In genomic region chr2:205679410-205680009, GRCh38 we compare ENCODE assay signal across 16 cellular contexts. TPM values are rescaled to one million over a fixed set of nuclear protein-coding genes. Genes with fewer than 3 reads are reported as not detected.
DNase-seq lines count a peak whose midpoint lies in the region; ATAC-seq and TF ChIP-seq lines count a peak whose summit lies in the region.
"Had no signal": no experiment of that assay in that cellular context is flagged by ENCODE, and none has a peak within 500 bp of the region (broad histone marks: within the 10 kb centered on the region; RNA-seq: fewer than 3 reads in every experiment).

No MANE protein-coding gene starts in this region.

- CTCF ChIA-PET in A673 (lab: Charles Lee), result interaction anchor here (0.6 to 1.3 kb wide), 2 partner anchors 244 to 247 kb away, joined by 4 read pairs; no protein-coding TSS in a partner anchor

- H3K4me1 ChIP-seq in foreskin keratinocyte (peaks cover 27% of the 10 kb centered on the region), smooth muscle cell (ENCODE audit: low read depth) (peaks cover 25% of the 10 kb centered on the region), A673 (ENCODE audit: insufficient read depth, low read length, poor library complexity, severe bottlenecking) (peaks cover 13% of the 10 kb centered on the region)

- H3K4me2 ChIP-seq in smooth muscle cell, result no peak overlapping the region

- POLR2A ChIA-PET in A673 (lab: Charles Lee; ENCODE audit: low non-redundant PET), result no interaction called here

- H3K36me3 ChIP-seq in smooth muscle cell (ENCODE audit: low read depth), result no peaks in the 10 kb centered on the region
- no peaks in the 10 kb centered on the region for H3K36me3 ChIP-seq in A673 (ENCODE audit: insufficient read depth, low read length, poor library complexity, severe bottlenecking)
- H3K36me3 ChIP-seq: adrenal gland, heart left ventricle, neutrophil, suprapubic skin had no signal

- DNase-seq in DMS 273 (lab: John Stamatoyannopoulos, UW; ENCODE audit: unreplicated experiment), result peak; percentile 39
- no peak for DNase-seq in DMS 273 treated with DMSO at 0.1 percent for 48 hours (lab: John Stamatoyannopoulos, UW)
- DNase-seq in SW480 (ENCODE audit: low spot score), result peak; percentile 81
- DNase-seq in foreskin keratinocyte, result peak; percentile 90 to 93
- no peak for DNase-seq in smooth muscle cell (lab: John Stamatoyannopoulos, UW; ENCODE audit: unreplicated experiment)
- no peak for DNase-seq in NCI-H2196 (lab: John Stamatoyannopoulos, UW; ENCODE audit: unreplicated experiment)
- DNase-seq in A172 (ENCODE audit: low spot score), result no peak
- no peak for DNase-seq in A673 (ENCODE audit: low spot score)
- DNase-seq: activated B cell treated with CpG ODN at 0.5 μM for 24 hours, cortex of kidney had no signal

- H3F3A ChIP-seq in smooth muscle cell (ENCODE audit: low read depth), result peaks cover 14% of the 10 kb centered on the region

- TF ChIP-seq CTCF in foreskin keratinocyte (conservative IDR thresholded peaks at IDR 0.05) (no peak), smooth muscle cell (IDR thresholded peaks at IDR 0.05; ENCODE audit: borderline replicate concordance, insufficient read depth, poor library complexity, severe bottlenecking) (no peak), A673 (conservative IDR thresholded peaks at IDR 0.05; ENCODE audit: low read depth, low read length) (no peak)

- H4K20me1 ChIP-seq in smooth muscle cell (ENCODE audit: low read depth), result peaks cover 8% of the 10 kb centered on the region

- no TSS peak for BruUV-seq in A673 (replicated peaks; lab: Mats Ljungman, UMichigan)

- H3K27me3 ChIP-seq in foreskin keratinocyte (no peaks in the 10 kb centered on the region), smooth muscle cell (ENCODE audit: low read depth) (no peaks in the 10 kb centered on the region), A673 (replicated peaks; ENCODE audit: insufficient read depth, low read depth, low read length, poor library complexity) (peaks cover 21% of the 10 kb centered on the region)
- H3K27me3 ChIP-seq: adrenal gland had no signal

- peak; percentile 61 for ATAC-seq in foreskin keratinocyte

- H3K9me3 ChIP-seq in smooth muscle cell (replicated peaks; ENCODE audit: low read depth), result no peaks in the 10 kb centered on the region
- H3K9me3 ChIP-seq in A673 (ENCODE audit: low read depth, low read length, poor library complexity, severe bottlenecking), result no peaks in the 10 kb centered on the region
- H3K9me3 ChIP-seq: adrenal gland, heart left ventricle, neutrophil, suprapubic skin had no signal

- no peak overlapping the region for H3K9ac ChIP-seq in smooth muscle cell (ENCODE audit: low read depth)
- H3K9ac ChIP-seq: GM23248 had no signal

- no peak overlapping the region for H2AFZ ChIP-seq in smooth muscle cell (ENCODE audit: low read depth)
- H2AFZ ChIP-seq: GM23248 had no signal

- intact Hi-C loops in A673 (cut with micrococcal nuclease; ENCODE audit: unreplicated experiment), result loop anchor here (2.0 to 10.0 kb wide), 7 partner anchors 208 to 1655 kb away; no protein-coding TSS in a partner anchor

- no peak overlapping the region for H3K4me3 ChIP-seq in smooth muscle cell
- H3K4me3 ChIP-seq in A673 (ENCODE audit: low read depth, low read length, poor library complexity, severe bottlenecking), result no peak overlapping the region
- H3K4me3 ChIP-seq: adrenal gland, GM23248, heart left ventricle, suprapubic skin had no signal

- peak overlapping the region; percentile 71 for H3K27ac ChIP-seq in foreskin keratinocyte
- peak overlapping the region; percentile 76 for H3K27ac ChIP-seq in smooth muscle cell (ENCODE audit: low read depth)
- H3K27ac ChIP-seq in A673 (ENCODE audit: low read depth, low read length, poor library complexity, severe bottlenecking), result no peak overlapping the region
- H3K27ac ChIP-seq: 22Rv1, adrenal gland, GM23248, neutrophil, suprapubic skin had no signal

- H3K79me2 ChIP-seq in smooth muscle cell (ENCODE audit: low read depth), result peaks cover 19% of the 10 kb centered on the region

- 47% methylated on average over 5 of the region's 5 CpGs for WGBS in smooth muscle cell (ENCODE audit: low lambda C conversion rate)

RNA-seq across cellular contexts. Expression of gene NRP2, which starts 2.8 kb away (rescaled TPM):
- total RNA-seq in foreskin keratinocyte, result 32.9 and 33.0 TPM in 2 replicates
- polyA plus RNA-seq in foreskin keratinocyte, result 9.5 and 13.2 TPM in 2 replicates
- total RNA-seq in smooth muscle cell, result 70.4 and 96.1 TPM in 2 replicates
- 53.2 and 58.4 TPM in 2 replicates for polyA plus RNA-seq in smooth muscle cell
- 5.4 and 10.2 TPM in 2 replicates for total RNA-seq in A172 (2014; rRNA removed; shearing (Covaris generic))
- 4.0 and 7.7 TPM in 2 replicates for total RNA-seq in A673 (2021)

Comparison
In these comparisons a context has a peak if more than half of its experiments do, and no peak if none do; other contexts are left out.
1. DNase-seq: peak in DMS 273 (single experiment), SW480 (single experiment) and foreskin keratinocyte (2 of 2); none in DMS 273 treated with DMSO at 0.1 percent for 48 hours (single experiment), smooth muscle cell (single experiment), NCI-H2196 (single experiment), A172 (single experiment) and A673 (single experiment).